9 cellular contexts compared by ENCODE assay signal in genomic region chr7:135147899-135148721, GRCh38. TPM values are rescaled to one million over a fixed set of nuclear protein-coding genes. Genes with fewer than 3 reads are reported as not detected.
DNase-seq lines count a peak whose midpoint lies in the region; ATAC-seq and TF ChIP-seq lines count a peak whose summit lies in the region.
"Had no signal": no experiment of that assay in that cellular context is flagged by ENCODE, and none has a peak within 500 bp of the region (broad histone marks: within the 10 kb centered on the region; RNA-seq: fewer than 3 reads in every experiment).

TSS of gene TMEM140 (plus strand) at chr7:135148072. CDS start at chr7:135164442, 16,370 bp downstream.

- no peak within 1 kb of the TSS for H3K27ac Mint-ChIP-seq in progenitor cell of endocrine pancreas

- intact Hi-C loops in esophagus squamous epithelium (cut with DNase I), result no loop called here

- H2AFZ ChIP-seq in Karpas-422 (ENCODE audit: low read length) (peak within 1 kb of the TSS; percentile 80), osteoblast (ENCODE audit: low read length) (peak within 1 kb of the TSS; percentile 95)

- WGBS in esophagus squamous epithelium, 2 donors, result 8 to 15% methylated on average over 13 of the region's 13 CpGs

- no peaks in the 10 kb centered on the region for H3K36me3 ChIP-seq in GM06990 (ENCODE audit: control insufficient read depth, insufficient read depth, low read length)
- H3K36me3 ChIP-seq in Karpas-422 (ENCODE audit: insufficient read depth, low read length), result no peaks in the 10 kb centered on the region
- H3K36me3 ChIP-seq in esophagus squamous epithelium, result no peaks in the 10 kb centered on the region
- H3K36me3 ChIP-seq in osteoblast (ENCODE audit: insufficient read depth, low read length), result no peaks in the 10 kb centered on the region

- no peaks in the 10 kb centered on the region for H3K9me3 ChIP-seq in Karpas-422 (ENCODE audit: low read length)
- no peaks in the 10 kb centered on the region for H3K9me3 ChIP-seq in esophagus squamous epithelium
- no peaks in the 10 kb centered on the region for H3K9me3 ChIP-seq in osteoblast (ENCODE audit: low read depth, low read length)

- no peak within 1 kb of the TSS for H3K4me3 Mint-ChIP-seq in progenitor cell of endocrine pancreas (ENCODE audit: low read depth)

- TF ChIP-seq CTCF in GM06990 (IDR thresholded peaks at IDR 0.05; ENCODE audit: insufficient read depth, low read length, poor library complexity, severe bottlenecking), result no peak
- peak in 3 of 6 experiments; percentile 9 to 20 (median 10) for TF ChIP-seq CTCF in esophagus squamous epithelium (IDR thresholded peaks at IDR 0.05)
- TF ChIP-seq CTCF in osteoblast (IDR thresholded peaks at IDR 0.05; ENCODE audit: extremely low read depth, low read depth, low read length), result no peak
- no peak for TF ChIP-seq CTCF in progenitor cell of endocrine pancreas (IDR thresholded peaks at IDR 0.05; ENCODE audit: unreplicated experiment)

- no peaks in the 10 kb centered on the region for H3K27me3 Mint-ChIP-seq in progenitor cell of endocrine pancreas
- H3K27me3 Mint-ChIP-seq: brain had no signal

- H3K36me3 Mint-ChIP-seq in progenitor cell of endocrine pancreas (ENCODE audit: insufficient read depth), result peaks cover 3% of the 10 kb centered on the region

- peaks cover 4% of the 10 kb centered on the region for H3K9me3 Mint-ChIP-seq in progenitor cell of endocrine pancreas (ENCODE audit: low read depth)

- H3K4me3 ChIP-seq in GM06990 (replicated peaks; ENCODE audit: low read depth, low read length) (peak within 1 kb of the TSS; percentile 67), Karpas-422 (ENCODE audit: low read length) (peak within 1 kb of the TSS; percentile 60), esophagus squamous epithelium (peak within 1 kb of the TSS; percentile 29 to 74 (median 49)), osteoblast (ENCODE audit: insufficient read depth, low read length) (peak within 1 kb of the TSS; percentile 77)

- H3K79me2 ChIP-seq in Karpas-422 (ENCODE audit: low read length) (no peaks in the 10 kb centered on the region), osteoblast (ENCODE audit: insufficient read depth, low read length) (no peaks in the 10 kb centered on the region)

- peak within 1 kb of the TSS; percentile 56 for H3K9ac ChIP-seq in Karpas-422 (ENCODE audit: low read length)

- peaks cover 8% of the 10 kb centered on the region for H3K4me1 Mint-ChIP-seq in progenitor cell of endocrine pancreas (ENCODE audit: low read depth)
- H3K4me1 Mint-ChIP-seq: brain had no signal

- TF ChIP-seq POLR2A in esophagus squamous epithelium (IDR thresholded peaks at IDR 0.05), result peak in 2 of 4 donors; percentile 43 to 87

- H3K9me2 ChIP-seq in Karpas-422 (replicated peaks; ENCODE audit: insufficient read depth, low read length), result no peaks in the 10 kb centered on the region

- H3K4me1 ChIP-seq in Karpas-422 (ENCODE audit: low read length) (peaks cover 21% of the 10 kb centered on the region), esophagus squamous epithelium (peaks cover 10 to 50% (median 18%) of the 10 kb centered on the region in 3 donors), osteoblast (ENCODE audit: insufficient read depth, low read length) (peaks cover 20% of the 10 kb centered on the region)

- H3K4me2 ChIP-seq in Karpas-422 (ENCODE audit: low read depth, low read length, poor library complexity, severe bottlenecking) (peak within 1 kb of the TSS; percentile 64), osteoblast (ENCODE audit: insufficient read depth, low read length) (peak within 1 kb of the TSS; percentile 94)

- H3K27me3 ChIP-seq in GM06990 (replicated peaks; ENCODE audit: control insufficient read depth, insufficient read depth, low read length) (no peaks in the 10 kb centered on the region), Karpas-422 (ENCODE audit: low read length) (no peaks in the 10 kb centered on the region), esophagus squamous epithelium (no peaks in the 10 kb centered on the region), osteoblast (ENCODE audit: insufficient read depth, low read length) (no peaks in the 10 kb centered on the region)

- H3K27ac ChIP-seq in Karpas-422 (ENCODE audit: low read length), result no peak within 1 kb of the TSS
- peak within 1 kb of the TSS; percentile 86 to 97 (median 91) for H3K27ac ChIP-seq in esophagus squamous epithelium
- peak within 1 kb of the TSS; percentile 80 for H3K27ac ChIP-seq in osteoblast (ENCODE audit: low read depth, low read length)

- DNase-seq in GM06990 (ENCODE audit: extremely low read depth, insufficient read length), result peak; percentile 68
- DNase-seq in Karpas-422, result peak; percentile 54
- peak; percentile 77 for DNase-seq in activated CD8-positive, alpha-beta memory T cell treated with anti-CD3 and anti-CD28 coated beads for 24 hours
- DNase-seq in esophagus squamous epithelium (lab: John Stamatoyannopoulos, UW), result no peak
- no peak for DNase-seq in osteoblast (ENCODE audit: insufficient read length, low spot score, missing footprints)
- no peak for DNase-seq in progenitor cell of endocrine pancreas (ENCODE audit: low spot score, unreplicated experiment)
- DNase-seq in DMS153 treated with DMSO at 0.1 percent for 48 hours (lab: John Stamatoyannopoulos, UW; ENCODE audit: unreplicated experiment), result no peak

- ATAC-seq in GM21576 (IDR thresholded peaks at IDR 0.05; ENCODE audit: unreplicated experiment), result peak; percentile 78

- no peaks in the 10 kb centered on the region for H4K20me1 ChIP-seq in Karpas-422 (ENCODE audit: insufficient read depth, low read depth, low read length)
- no peaks in the 10 kb centered on the region for H4K20me1 ChIP-seq in osteoblast (ENCODE audit: insufficient read depth, low read length)

RNA-seq across cellular contexts. Expression of gene TMEM140, which starts in this region (rescaled TPM):
- total RNA-seq in Karpas-422 (2014; rRNA removed; shearing (Covaris generic); ENCODE audit: low replicate concordance), result 0.86 and 2.8 TPM in 2 replicates
- total RNA-seq in esophagus squamous epithelium (1 to 10 TPM in 3 of 4 donors, under 1 TPM in 1; 0.57 to 9.5 (median 5.2) TPM), osteoblast (13.8 and 14.1 TPM in 2 replicates), progenitor cell of endocrine pancreas (0.14 TPM in 1 of 2 replicates, not detected in the other)

Comparison
In these comparisons a context has a peak if more than half of its experiments do, and no peak if none do; other contexts are left out.
1. DNase-seq: peak in GM06990 (single experiment), Karpas-422 (single experiment) and activated CD8-positive, alpha-beta memory T cell treated with anti-CD3 and anti-CD28 coated beads for 24 hours (single experiment); none in esophagus squamous epithelium (single experiment), osteoblast (single experiment), progenitor cell of endocrine pancreas (single experiment) and DMS153 treated with DMSO at 0.1 percent for 48 hours (single experiment).
2. Peak in every context shown above with its lines, with median percentiles within 50 percentile points of each other: H3K4me3 ChIP-seq.